22 cellular contexts compared by ENCODE assay signal in genomic region chr3:140247775-140248174, GRCh38.
"Had no signal": no experiment of that assay in that cellular context is flagged by ENCODE, and none has a peak within 500 bp of the region (broad histone marks: within the 10 kb centered on the region; RNA-seq: fewer than 3 reads in every experiment).

No MANE protein-coding gene starts in this region.

- H3K4me1 ChIP-seq: right lobe of liver had no signal

- H3K9me3 Mint-ChIP-seq: activated naive CD4-positive, alpha-beta T cell treated with anti-CD3 and anti-CD28 coated beads, Interleukin-2, amount 50 U/mL, for 24 hours; activated T-helper 1 cell treated with anti-CD3 and anti-CD28 coated beads, Interleukin-12 subunit alpha, Interleukin-12 subunit beta, Interleukin-2, Interleukin-4 antibody, amounts not matched to agents 30 ng/mL and 10 ng/mL and 1 ng/mL, durations not matched to agents 14 hours and 24 hours and 36 hours; stimulated activated naive CD8-positive, alpha-beta T cell treated with anti-CD3 and anti-CD28 coated beads, Interleukin-15, amount 100 ng/mL, for 72 hours had no signal

- DNase-seq: activated CD4-positive, alpha-beta T cell treated with anti-CD3 and anti-CD28 coated beads for 1 hour; activated CD4-positive, alpha-beta T cell treated with anti-CD3 and anti-CD28 coated beads, Interleukin-2, amount 50 U/mL, for 1 hour; activated CD8-positive, alpha-beta T cell treated with anti-CD3 and anti-CD28 coated beads, Interleukin-2, amount 10 ng/mL, durations not matched to agents 7 days and 5 days; activated gamma-delta T cell treated with Interleukin-2 at 50 U/mL for 16 hours; anterior cingulate cortex; body of pancreas; cortex of kidney; heart right ventricle; left ventricle myocardium superior; midbrain; pancreas; right lobe of liver; small intestine; stimulated activated CD4-positive, alpha-beta T cell treated with anti-CD3 and anti-CD28 coated beads, Interleukin-2, amount 100 ng/mL, for 24 hours; stimulated activated naive CD8-positive, alpha-beta T cell treated with anti-CD3 and anti-CD28 coated beads, Interleukin-15, amount 100 ng/mL, for 72 hours; tibial artery had no signal

- H3K27ac ChIP-seq: body of pancreas, cardiac muscle cell, epithelial cell of prostate, heart right ventricle, pancreas, right lobe of liver, tibial artery had no signal

- H3K4me3 ChIP-seq: body of pancreas, cardiac muscle cell, heart right ventricle, pancreas, right lobe of liver, tibial artery had no signal

- H3K36me3 Mint-ChIP-seq: activated naive CD4-positive, alpha-beta T cell treated with anti-CD3 and anti-CD28 coated beads, Interleukin-2, amount 50 U/mL, for 24 hours; natural killer cell treated with Interleukin-12 subunit alpha and Interleukin-12 subunit beta and Interleukin-15 and Interleukin-18, amount 100 ng/mL, for 72 hours; stimulated activated effector memory CD8-positive, alpha-beta T cell treated with anti-CD3 and anti-CD28 coated beads, Interleukin-12 subunit alpha, Interleukin-12 subunit beta, amount 100 ng/mL, for 72 hours had no signal

- H3K9me3 ChIP-seq: body of pancreas, heart right ventricle, pancreas, right lobe of liver, tibial artery had no signal

- H3K27me3 ChIP-seq: body of pancreas, cardiac muscle cell, heart right ventricle, pancreas, right lobe of liver, tibial artery had no signal

- H3K4me3 Mint-ChIP-seq: activated CD8-positive, alpha-beta T cell treated with anti-CD3 and anti-CD28 coated beads, Interleukin-2, amount 10 ng/mL, durations not matched to agents 7 days and 5 days; activated naive CD4-positive, alpha-beta T cell treated with anti-CD3 and anti-CD28 coated beads, Interleukin-2, amount 50 U/mL, for 24 hours; activated T-helper 1 cell treated with anti-CD3 and anti-CD28 coated beads, Interleukin-12 subunit alpha, Interleukin-12 subunit beta, Interleukin-2, Interleukin-4 antibody, amounts not matched to agents 30 ng/mL and 10 ng/mL and 1 ng/mL, durations not matched to agents 14 hours and 24 hours and 36 hours; natural killer cell treated with Interleukin-12 subunit alpha and Interleukin-12 subunit beta and Interleukin-15 and Interleukin-18, amount 100 ng/mL, for 72 hours; stimulated activated effector memory CD8-positive, alpha-beta T cell treated with anti-CD3 and anti-CD28 coated beads, Interleukin-12 subunit alpha, Interleukin-12 subunit beta, amount 100 ng/mL, for 72 hours; stimulated activated naive CD8-positive, alpha-beta T cell treated with anti-CD3 and anti-CD28 coated beads, Interleukin-15, amount 100 ng/mL, for 72 hours had no signal

- H3K4me1 Mint-ChIP-seq: activated naive CD4-positive, alpha-beta T cell treated with anti-CD3 and anti-CD28 coated beads, Interleukin-2, amount 50 U/mL, for 24 hours; stimulated activated effector memory CD8-positive, alpha-beta T cell treated with anti-CD3 and anti-CD28 coated beads, Interleukin-12 subunit alpha, Interleukin-12 subunit beta, amount 100 ng/mL, for 72 hours; stimulated activated naive CD8-positive, alpha-beta T cell treated with anti-CD3 and anti-CD28 coated beads, Interleukin-15, amount 100 ng/mL, for 72 hours had no signal

- H3K27ac Mint-ChIP-seq: activated CD8-positive, alpha-beta T cell treated with anti-CD3 and anti-CD28 coated beads, Interleukin-2, amount 10 ng/mL, durations not matched to agents 7 days and 5 days; activated naive CD4-positive, alpha-beta T cell treated with anti-CD3 and anti-CD28 coated beads, Interleukin-2, amount 50 U/mL, for 24 hours; activated T-helper 1 cell treated with anti-CD3 and anti-CD28 coated beads, Interleukin-12 subunit alpha, Interleukin-12 subunit beta, Interleukin-2, Interleukin-4 antibody, amounts not matched to agents 30 ng/mL and 10 ng/mL and 1 ng/mL, durations not matched to agents 14 hours and 24 hours and 36 hours; natural killer cell treated with Interleukin-12 subunit alpha and Interleukin-12 subunit beta and Interleukin-15 and Interleukin-18, amount 100 ng/mL, for 72 hours; stimulated activated effector memory CD8-positive, alpha-beta T cell treated with anti-CD3 and anti-CD28 coated beads, Interleukin-12 subunit alpha, Interleukin-12 subunit beta, amount 100 ng/mL, for 72 hours; stimulated activated naive CD8-positive, alpha-beta T cell treated with anti-CD3 and anti-CD28 coated beads, Interleukin-15, amount 100 ng/mL, for 72 hours had no signal

- H3K36me3 ChIP-seq: cardiac muscle cell, heart right ventricle, pancreas, right lobe of liver, tibial artery had no signal
